Comparison of ENCODE assay signal across 26 cellular contexts in the genomic region with DNA sequence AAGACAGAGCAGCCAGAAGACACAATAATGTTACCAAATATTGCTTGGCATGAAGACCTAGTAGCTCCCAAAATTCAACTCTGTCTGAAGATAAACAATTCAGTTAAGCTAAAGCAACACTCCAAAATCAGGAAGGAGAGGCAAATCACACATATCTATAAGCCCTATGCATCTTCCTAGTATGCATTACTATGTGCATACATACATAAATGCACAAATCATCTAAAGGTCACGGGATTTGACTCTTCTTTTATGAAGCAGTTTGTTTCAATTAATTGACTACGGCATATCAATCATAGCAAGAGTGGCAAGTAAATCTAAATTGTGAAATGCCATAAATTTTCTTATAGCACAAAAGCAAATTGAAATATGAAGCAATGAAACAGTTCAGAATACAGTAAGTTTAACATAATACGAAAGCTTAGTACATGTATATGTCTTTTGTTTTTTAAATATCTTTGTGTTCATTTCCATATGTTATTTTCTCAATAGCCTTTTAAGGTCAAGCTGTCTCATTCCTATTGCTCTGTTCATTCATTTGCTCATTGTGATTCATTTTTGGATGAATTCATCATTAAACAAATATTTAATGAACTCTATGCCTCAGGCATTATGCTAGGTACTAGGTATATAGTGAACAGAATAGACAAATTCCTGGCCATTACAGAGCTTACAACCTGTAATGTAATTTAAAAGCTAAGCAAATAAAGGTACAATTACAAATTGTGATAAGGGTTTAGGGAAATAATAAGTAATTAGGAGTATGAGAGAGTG.
A peak's percentile ranks its signal among the peaks of the same experiment; 100 is the strongest.
DNase-seq lines count a peak whose midpoint lies in the region; ATAC-seq, FAIRE-seq and TF ChIP-seq lines count a peak whose summit lies in the region.
"Had no signal": no experiment of that assay in that cellular context is flagged by ENCODE, and none has a peak within 500 bp of the region (broad histone marks: within the 10 kb centered on the region; RNA-seq: fewer than 3 reads in every experiment).

No MANE protein-coding gene starts in this region.

- no peaks in the 10 kb centered on the region for H3K9me3 Mint-ChIP-seq in neural progenitor cell

- no peaks in the 10 kb centered on the region for H3K4me1 ChIP-seq in SK-N-SH (ENCODE audit: control insufficient read depth in 1 of 2, insufficient read depth in 2 of 2, low read depth in 1 of 2, low read length in 1 of 2)
- H3K4me1 ChIP-seq in right lobe of liver, result no peaks in the 10 kb centered on the region
- H3K4me1 ChIP-seq in neural progenitor cell, result no peaks in the 10 kb centered on the region
- H3K4me1 ChIP-seq in left ventricle myocardium inferior, result no peaks in the 10 kb centered on the region
- H3K4me1 ChIP-seq: upper lobe of left lung had no signal

- TF ChIP-seq EP300 in SK-N-SH (IDR thresholded peaks at IDR 0.05; ENCODE audit: borderline replicate concordance in 1 of 2, low read depth in 1 of 2, low read length in 1 of 2), result no peak

- POLR2A ChIA-PET in SK-N-SH (lab: Yijun Ruan, JAX), result no interaction called here

- ATAC-seq in SK-N-SH treated with all-trans-retinoic acid at 6 μM for 48 hours (no peak), right lobe of liver (no peak)
- ATAC-seq: activated CD4-positive, alpha-beta T cell treated with anti-CD3 and anti-CD28 coated beads for 36 hours; HepG2; T-cell had no signal

- H3K4me1 Mint-ChIP-seq in neural progenitor cell, result no peaks in the 10 kb centered on the region
- H3K4me1 Mint-ChIP-seq: activated CD4-positive, alpha-beta T cell treated with anti-CD3 and anti-CD28 coated beads for 36 hours; brain; CD14-positive monocyte; T-cell had no signal

- no peak overlapping the region for H3K4me2 ChIP-seq in SK-N-SH
- H3K4me2 ChIP-seq in neural progenitor cell, result no peak overlapping the region

- H3K36me3 ChIP-seq in SK-N-SH (replicated peaks in 1 of 2; ENCODE audit: control insufficient read depth in 1 of 2, insufficient read depth in 2 of 2, low read length in 1 of 2) (no peaks in the 10 kb centered on the region), brain microvascular endothelial cell (replicated peaks) (no peaks in the 10 kb centered on the region), right lobe of liver (no peaks in the 10 kb centered on the region), neural progenitor cell (no peaks in the 10 kb centered on the region), left ventricle myocardium inferior (no peaks in the 10 kb centered on the region)
- H3K36me3 ChIP-seq: upper lobe of left lung had no signal

- H3K9me3 ChIP-seq in SK-N-SH (no peaks in the 10 kb centered on the region), right lobe of liver (no peaks in the 10 kb centered on the region), neural progenitor cell (ENCODE audit: low read depth) (no peaks in the 10 kb centered on the region), left ventricle myocardium inferior (replicated peaks) (peaks cover 7% of the 10 kb centered on the region)
- H3K9me3 ChIP-seq: upper lobe of left lung had no signal

- H3K79me2 ChIP-seq in SK-N-SH (ENCODE audit: insufficient read depth) (no peaks in the 10 kb centered on the region), neural progenitor cell (ENCODE audit: low read depth) (no peaks in the 10 kb centered on the region)

- CTCF ChIA-PET in SK-N-SH (lab: Yijun Ruan, JAX), result no interaction called here

- DNase-seq in SK-N-SH, result no peak
- DNase-seq in NCI-H1436 treated with DMSO at 0.1 percent for 48 hours (lab: John Stamatoyannopoulos, UW), result peak; percentile 25
- no peak for DNase-seq in brain microvascular endothelial cell
- DNase-seq in right lobe of liver, result no peak
- DNase-seq in frontal cortex (ENCODE audit: low spot score in 2 of 2), result no peak
- no peak for DNase-seq in neural progenitor cell (ENCODE audit: low spot score)
- DNase-seq in left ventricle myocardium inferior, result no peak
- DNase-seq: activated CD4-positive, alpha-beta T cell treated with anti-CD3 and anti-CD28 coated beads for 36 hours; cortex of kidney; DMS 273 treated with DMSO at 0.1 percent for 48 hours; GF-D8; hypothalamus; islet precursor cell; NCI-H187; NCI-H446 treated with DMSO at 0.1 percent for 48 hours; occipital lobe; retina; T-cell had no signal

- H4K20me1 ChIP-seq in SK-N-SH (ENCODE audit: insufficient read depth) (no peaks in the 10 kb centered on the region), neural progenitor cell (ENCODE audit: low read depth) (no peaks in the 10 kb centered on the region)

- no peaks in the 10 kb centered on the region for H3K36me3 Mint-ChIP-seq in neural progenitor cell
- H3K36me3 Mint-ChIP-seq: activated naive CD8-positive, alpha-beta T cell; brain; CD14-positive monocyte; T-cell had no signal

- H3K9me2 ChIP-seq in SK-N-SH, result no peaks in the 10 kb centered on the region

- intact Hi-C loops in right lobe of liver (cut with DNase I) (no loop called here), left ventricle myocardium inferior (cut with micrococcal nuclease) (no loop called here)

- H3K9ac ChIP-seq in SK-N-SH (no peak overlapping the region), neural progenitor cell (no peak overlapping the region)

- FAIRE-seq in frontal cortex (lab: Jason Lieb, UNC), result no peak
- FAIRE-seq: endometrium, HepG2 had no signal

- no peak for TF ChIP-seq RAD21 in SK-N-SH (IDR thresholded peaks at IDR 0.05; ENCODE audit: low read length)

- no peak for TF ChIP-seq POLR2A in right lobe of liver (IDR thresholded peaks at IDR 0.05)

- no peaks in the 10 kb centered on the region for H3K27me3 Mint-ChIP-seq in neural progenitor cell (ENCODE audit: insufficient read depth, low read depth)
- H3K27me3 Mint-ChIP-seq: activated CD4-positive, alpha-beta T cell treated with anti-CD3 and anti-CD28 coated beads for 36 hours; activated naive CD8-positive, alpha-beta T cell; brain; T-cell had no signal

- H3K27ac ChIP-seq in SK-N-SH (ENCODE audit: low read depth in 2 of 2, low read length in 1 of 2), result no peak overlapping the region; a peak in 1 of 4 replicates
- H3K27ac ChIP-seq in brain microvascular endothelial cell, result peak overlapping the region; percentile 50
- no peak overlapping the region for H3K27ac ChIP-seq in right lobe of liver
- no peak overlapping the region for H3K27ac ChIP-seq in neural progenitor cell
- no peak overlapping the region for H3K27ac ChIP-seq in left ventricle myocardium inferior (replicated peaks)
- H3K27ac ChIP-seq: upper lobe of left lung had no signal

- no peak overlapping the region for H3K27ac Mint-ChIP-seq in neural progenitor cell
- H3K27ac Mint-ChIP-seq: activated CD4-positive, alpha-beta T cell treated with anti-CD3 and anti-CD28 coated beads for 36 hours; activated naive CD8-positive, alpha-beta T cell; activated T-helper 1 cell treated with anti-CD3 and anti-CD28 coated beads, Interleukin-12 subunit alpha, Interleukin-12 subunit beta, Interleukin-2, Interleukin-4 antibody, amounts not matched to agents 30 ng/mL and 10 ng/mL and 1 ng/mL, durations not matched to agents 14 hours and 24 hours and 36 hours; brain; CD14-positive monocyte; T-cell had no signal

- in situ Hi-C loops in brain microvascular endothelial cell (cut with HindIII; ENCODE audit: low pct_ligation_motif_present, low sequenced_read_pairs), result no loop called here

- H3F3A ChIP-seq in SK-N-SH (replicated peaks; ENCODE audit: insufficient read depth), result no peaks in the 10 kb centered on the region
- no peaks in the 10 kb centered on the region for H3F3A ChIP-seq in neural progenitor cell (ENCODE audit: low read depth)

- TF ChIP-seq CTCF in SK-N-SH (IDR thresholded peaks at IDR 0.05) (no peak), brain microvascular endothelial cell (IDR thresholded peaks at IDR 0.05; ENCODE audit: low read depth, low read length, missing control alignments) (no peak), right lobe of liver (IDR thresholded peaks at IDR 0.05) (no peak), neural progenitor cell (IDR thresholded peaks at IDR 0.05) (no peak), left ventricle myocardium inferior (IDR thresholded peaks at IDR 0.05; ENCODE audit: borderline replicate concordance) (no peak)

- H2AFZ ChIP-seq in SK-N-SH (ENCODE audit: low read depth) (peak overlapping the region; percentile 39), neural progenitor cell (replicated peaks) (no peak overlapping the region)

- no peak overlapping the region for H3K4me3 Mint-ChIP-seq in neural progenitor cell
- H3K4me3 Mint-ChIP-seq: activated CD4-positive, alpha-beta T cell treated with anti-CD3 and anti-CD28 coated beads for 36 hours; activated naive CD8-positive, alpha-beta T cell; activated T-helper 1 cell treated with anti-CD3 and anti-CD28 coated beads, Interleukin-12 subunit alpha, Interleukin-12 subunit beta, Interleukin-2, Interleukin-4 antibody, amounts not matched to agents 30 ng/mL and 10 ng/mL and 1 ng/mL, durations not matched to agents 14 hours and 24 hours and 36 hours; brain; CD14-positive monocyte; T-cell had no signal

- 7% methylated on average over 3 of the region's 3 CpGs for WGBS in SK-N-SH (ENCODE audit: low lambda C conversion rate)
- 53% methylated on average over 3 of the region's 3 CpGs for WGBS in right lobe of liver (ENCODE audit: insufficient coverage, low coverage, low lambda C conversion rate, missing lambda C conversion rate)

- H3K27me3 ChIP-seq in SK-N-SH (ENCODE audit: insufficient read depth) (no peaks in the 10 kb centered on the region), brain microvascular endothelial cell (replicated peaks) (no peaks in the 10 kb centered on the region), right lobe of liver (no peaks in the 10 kb centered on the region), neural progenitor cell (no peaks in the 10 kb centered on the region), left ventricle myocardium inferior (ENCODE audit: low read depth) (no peaks in the 10 kb centered on the region)
- H3K27me3 ChIP-seq: upper lobe of left lung had no signal

- H3K4me3 ChIP-seq in SK-N-SH (ENCODE audit: low read depth in 2 of 2, low read length in 1 of 2) (no peak overlapping the region), brain microvascular endothelial cell (ENCODE audit: low read depth, low read length) (no peak overlapping the region), right lobe of liver (no peak overlapping the region), neural progenitor cell (no peak overlapping the region), left ventricle myocardium inferior (no peak overlapping the region)
- H3K4me3 ChIP-seq: upper lobe of left lung had no signal

TF ChIP-seq in SK-N-SH treated with all-trans-retinoic acid at 6 μM for 48 hours, 23 proteins besides CTCF, POLR2A, EP300 and RAD21 (continues in another document):
- no peak for TF ChIP-seq POU6F1 (CRISPR knock-in tag; IDR thresholded peaks at IDR 0.05; ENCODE audit: borderline replicate concordance, low read depth)
